ENCODE assay signal across 13 cellular contexts in genomic region chr20:33693741-33694645, GRCh38. TPM values are rescaled to one million over a fixed set of nuclear protein-coding genes. Genes with fewer than 3 reads are reported as not detected.
DNase-seq lines count a peak whose midpoint lies in the region; ATAC-seq and TF ChIP-seq lines count a peak whose summit lies in the region.
"Had no signal": no experiment of that assay in that cellular context is flagged by ENCODE, and none has a peak within 500 bp of the region (broad histone marks: within the 10 kb centered on the region; RNA-seq: fewer than 3 reads in every experiment).

No MANE protein-coding gene starts in this region.

- H3K4me1 ChIP-seq in neural progenitor cell, result peaks cover 19% of the 10 kb centered on the region

- H3K9me3 Mint-ChIP-seq in stimulated activated naive CD8-positive, alpha-beta T cell treated with anti-CD3 and anti-CD28 coated beads, Interleukin-15, Interleukin-2, amounts not matched to agents 100 ng/mL and 50 ng/mL, for 24 hours, result no peaks in the 10 kb centered on the region
- peaks cover 12% of the 10 kb centered on the region for H3K9me3 Mint-ChIP-seq in neural progenitor cell
- peaks cover 3% of the 10 kb centered on the region for H3K9me3 Mint-ChIP-seq in T-helper 2 cell treated with Interferon-gamma antibody and Interleukin-4, amounts not matched to agents 5 μg/mL and 100 μg/mL, for 36 hours

- no peaks in the 10 kb centered on the region for H3K9me3 ChIP-seq in neural progenitor cell (ENCODE audit: low read depth)

- no peak for ATAC-seq in stimulated activated naive CD8-positive, alpha-beta T cell treated with anti-CD3 and anti-CD28 coated beads, Interleukin-15, Interleukin-2, amounts not matched to agents 100 U/mL and 50 U/mL, for 24 hours
- ATAC-seq in GM21515 (IDR thresholded peaks at IDR 0.05; ENCODE audit: unreplicated experiment) (no peak), HG03139 (IDR thresholded peaks at IDR 0.05; ENCODE audit: unreplicated experiment) (no peak)
- ATAC-seq: T-helper 17 cell had no signal

- H2AFZ ChIP-seq in neural progenitor cell (replicated peaks), result no peak overlapping the region

- no peaks in the 10 kb centered on the region for H3K27me3 Mint-ChIP-seq in stimulated activated naive CD8-positive, alpha-beta T cell treated with anti-CD3 and anti-CD28 coated beads, Interleukin-15, Interleukin-2, amounts not matched to agents 100 ng/mL and 50 ng/mL, for 24 hours
- peaks cover 8% of the 10 kb centered on the region for H3K27me3 Mint-ChIP-seq in neural progenitor cell (ENCODE audit: insufficient read depth, low read depth)
- no peaks in the 10 kb centered on the region for H3K27me3 Mint-ChIP-seq in T-helper 2 cell treated with Interferon-gamma antibody and Interleukin-4, amounts not matched to agents 5 μg/mL and 100 μg/mL, for 36 hours (ENCODE audit: low read depth)
- H3K27me3 Mint-ChIP-seq: T-helper 17 cell had no signal

- no peak for TF ChIP-seq CTCF in neural progenitor cell (IDR thresholded peaks at IDR 0.05)

- H3K27ac ChIP-seq in neural progenitor cell, result peak overlapping the region; percentile 66
- H3K27ac ChIP-seq: C4-2B had no signal

- no peaks in the 10 kb centered on the region for H3K79me2 ChIP-seq in neural progenitor cell (ENCODE audit: low read depth)

- H3K4me1 Mint-ChIP-seq in stimulated activated naive CD8-positive, alpha-beta T cell treated with anti-CD3 and anti-CD28 coated beads, Interleukin-15, Interleukin-2, amounts not matched to agents 100 ng/mL and 50 ng/mL, for 24 hours (ENCODE audit: low read depth), result peaks cover 22% of the 10 kb centered on the region
- H3K4me1 Mint-ChIP-seq in neural progenitor cell, result peaks cover 31% of the 10 kb centered on the region
- H3K4me1 Mint-ChIP-seq in T-helper 2 cell treated with Interferon-gamma antibody and Interleukin-4, amounts not matched to agents 5 μg/mL and 100 μg/mL, for 36 hours (ENCODE audit: low read depth), result peaks cover 17% of the 10 kb centered on the region

- H3K4me3 Mint-ChIP-seq in stimulated activated naive CD8-positive, alpha-beta T cell treated with anti-CD3 and anti-CD28 coated beads, Interleukin-15, Interleukin-2, amounts not matched to agents 100 ng/mL and 50 ng/mL, for 24 hours, result no peak overlapping the region
- no peak overlapping the region for H3K4me3 Mint-ChIP-seq in neural progenitor cell
- no peak overlapping the region for H3K4me3 Mint-ChIP-seq in T-helper 2 cell treated with Interferon-gamma antibody and Interleukin-4, amounts not matched to agents 5 μg/mL and 100 μg/mL, for 36 hours
- H3K4me3 Mint-ChIP-seq: T-helper 17 cell had no signal

- no peak overlapping the region for H3K4me3 ChIP-seq in neural progenitor cell

- DNase-seq in stimulated activated naive CD8-positive, alpha-beta T cell treated with anti-CD3 and anti-CD28 coated beads, Interleukin-15, Interleukin-2, amounts not matched to agents 100 U/mL and 50 U/mL, for 24 hours, result no peak
- peak; percentile 90 for DNase-seq in globus pallidus (ENCODE audit: low spot score)
- DNase-seq in neural progenitor cell (ENCODE audit: low spot score), result peak; percentile 71
- no peak for DNase-seq in cerebellum (ENCODE audit: low spot score)
- DNase-seq in T-helper 2 cell treated with Interferon-gamma antibody and Interleukin-4, amounts not matched to agents 5 μg/mL and 100 μg/mL, for 36 hours (ENCODE audit: low spot score), result no peak
- DNase-seq: foreskin melanocyte; NCI-H524 treated with DMSO at 0.1 percent for 48 hours; stimulated activated CD4-positive, alpha-beta T cell treated with anti-CD3 and anti-CD28 coated beads, Interleukin-4, amount 100 ng/mL, for 4 hours; T-helper 17 cell had no signal

- no peaks in the 10 kb centered on the region for H3K36me3 Mint-ChIP-seq in stimulated activated naive CD8-positive, alpha-beta T cell treated with anti-CD3 and anti-CD28 coated beads, Interleukin-15, Interleukin-2, amounts not matched to agents 100 ng/mL and 50 ng/mL, for 24 hours (ENCODE audit: low read depth)
- peaks cover 2% of the 10 kb centered on the region for H3K36me3 Mint-ChIP-seq in neural progenitor cell
- peaks cover 4% of the 10 kb centered on the region for H3K36me3 Mint-ChIP-seq in T-helper 2 cell treated with Interferon-gamma antibody and Interleukin-4, amounts not matched to agents 5 μg/mL and 100 μg/mL, for 36 hours (ENCODE audit: low read depth)

- peak overlapping the region; percentile 55 for H3K27ac Mint-ChIP-seq in stimulated activated naive CD8-positive, alpha-beta T cell treated with anti-CD3 and anti-CD28 coated beads, Interleukin-15, Interleukin-2, amounts not matched to agents 100 ng/mL and 50 ng/mL, for 24 hours
- H3K27ac Mint-ChIP-seq in neural progenitor cell, result peak overlapping the region; percentile 91
- no peak overlapping the region for H3K27ac Mint-ChIP-seq in T-helper 2 cell treated with Interferon-gamma antibody and Interleukin-4, amounts not matched to agents 5 μg/mL and 100 μg/mL, for 36 hours

- H3K4me2 ChIP-seq in neural progenitor cell, result peak overlapping the region; percentile 45

- no peaks in the 10 kb centered on the region for H4K20me1 ChIP-seq in neural progenitor cell (ENCODE audit: low read depth)

- no peaks in the 10 kb centered on the region for H3K36me3 ChIP-seq in neural progenitor cell

- H3K27me3 ChIP-seq in neural progenitor cell, result no peaks in the 10 kb centered on the region

- no peak overlapping the region for H3K9ac ChIP-seq in neural progenitor cell

- H3F3A ChIP-seq in neural progenitor cell (ENCODE audit: low read depth), result peaks cover 21% of the 10 kb centered on the region

RNA-seq across cellular contexts. Expression of gene E2F1, which starts 7.8 kb away (rescaled TPM):
- total RNA-seq in neural progenitor cell (ENCODE audit: low replicate concordance) (9.7 and 29.7 TPM in 2 replicates), cerebellum (5.9 TPM)

RNA-seq across cellular contexts. Expression of gene NECAB3, which starts 19.8 kb away (rescaled TPM):
- total RNA-seq in neural progenitor cell (ENCODE audit: low replicate concordance) (19.2 and 40.2 TPM in 2 replicates), cerebellum (34.1 TPM)

RNA-seq across cellular contexts. Expression of gene PXMP4, which starts 26.1 kb away (rescaled TPM):
- total RNA-seq in neural progenitor cell (ENCODE audit: low replicate concordance), result 3.5 and 6.1 TPM in 2 replicates
- 13.9 TPM for total RNA-seq in cerebellum

RNA-seq across cellular contexts. Expression of gene ACTL10, which starts 27.2 kb away (rescaled TPM):
- 0.19 TPM in 1 of 2 replicates, not detected in the other for total RNA-seq in neural progenitor cell (ENCODE audit: low replicate concordance)
- 0.64 TPM for total RNA-seq in cerebellum

RNA-seq across cellular contexts. Expression of gene C20orf144, which starts 31.9 kb away (rescaled TPM):
- 0.53 TPM in 1 of 2 replicates, not detected in the other for total RNA-seq in neural progenitor cell (ENCODE audit: low replicate concordance)
- not detected for total RNA-seq in cerebellum

Comparison
In these comparisons a context has a peak if more than half of its experiments do, and no peak if none do; other contexts are left out.
1. DNase-seq: peak in globus pallidus (single experiment) and neural progenitor cell (single experiment); none in stimulated activated naive CD8-positive, alpha-beta T cell treated with anti-CD3 and anti-CD28 coated beads, Interleukin-15, Interleukin-2, amounts not matched to agents 100 U/mL and 50 U/mL, for 24 hours (single experiment), cerebellum (single experiment) and T-helper 2 cell treated with Interferon-gamma antibody and Interleukin-4, amounts not matched to agents 5 μg/mL and 100 μg/mL, for 36 hours (single experiment).